1 cellular context compared by ENCODE assay signal in genomic region chr13:33723772-33724435, GRCh38.
TF ChIP-seq lines count a peak whose summit lies in the region.

No MANE protein-coding gene starts in this region.

TF ChIP-seq in GM12878, 131 proteins besides CTCF, POLR2A, EP300 and RAD21 (continued from another document and continues in another):
- no peak for TF ChIP-seq BCL3 (IDR thresholded peaks at IDR 0.05; ENCODE audit: borderline replicate concordance, insufficient read depth, low read depth, low read length, poor library complexity, severe bottlenecking)
- no peak for TF ChIP-seq RFX5 (IDR thresholded peaks at IDR 0.05; ENCODE audit: low read depth, low read length)
- TF ChIP-seq SMC3 (IDR thresholded peaks at IDR 0.05; ENCODE audit: borderline replicate concordance, low read length) = peak; percentile 96
- no peak for TF ChIP-seq CHD1 (IDR thresholded peaks at IDR 0.05; ENCODE audit: low read depth, low read length)
- 0 out of 4 replicates have a peak, but pooled peaks of 1 of the 2 experiments have one; percentile 18 for TF ChIP-seq BHLHE40 (IDR thresholded peaks at IDR 0.05; ENCODE audit: borderline replicate concordance in 1 of 2, low read depth in 2 of 2, low read length in 1 of 2)
- TF ChIP-seq ZNF207 (IDR thresholded peaks at IDR 0.05; ENCODE audit: borderline replicate concordance) = 0 out of 2 replicates have a peak, but pooled peaks have one; percentile 41
- TF ChIP-seq, protein P1, sequence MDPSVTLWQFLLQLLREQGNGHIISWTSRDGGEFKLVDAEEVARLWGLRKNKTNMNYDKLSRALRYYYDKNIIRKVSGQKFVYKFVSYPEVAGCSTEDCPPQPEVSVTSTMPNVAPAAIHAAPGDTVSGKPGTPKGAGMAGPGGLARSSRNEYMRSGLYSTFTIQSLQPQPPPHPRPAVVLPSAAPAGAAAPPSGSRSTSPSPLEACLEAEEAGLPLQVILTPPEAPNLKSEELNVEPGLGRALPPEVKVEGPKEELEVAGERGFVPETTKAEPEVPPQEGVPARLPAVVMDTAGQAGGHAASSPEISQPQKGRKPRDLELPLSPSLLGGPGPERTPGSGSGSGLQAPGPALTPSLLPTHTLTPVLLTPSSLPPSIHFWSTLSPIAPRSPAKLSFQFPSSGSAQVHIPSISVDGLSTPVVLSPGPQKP (IDR thresholded peaks at IDR 0.05; ENCODE audit: low read depth, low read length) = no peak
- peak; percentile 37 for TF ChIP-seq SKIL (IDR thresholded peaks at IDR 0.05; ENCODE audit: low read depth, poor library complexity, severe bottlenecking)
- TF ChIP-seq IKZF2 (IDR thresholded peaks at IDR 0.05) = no peak
- no peak for TF ChIP-seq WRNIP1 (IDR thresholded peaks at IDR 0.05; ENCODE audit: borderline replicate concordance, low read depth, low read length)
- TF ChIP-seq ATF2 (IDR thresholded peaks at IDR 0.05; ENCODE audit: low read length) = no peak
- TF ChIP-seq HCFC1 (IDR thresholded peaks at IDR 0.05; ENCODE audit: low read length) = no peak
- no peak for TF ChIP-seq YBX1 (IDR thresholded peaks at IDR 0.05)
- no peak for TF ChIP-seq MXI1 (IDR thresholded peaks at IDR 0.05; ENCODE audit: low read depth, low read length)
- no peak for TF ChIP-seq E2F4 (IDR thresholded peaks at IDR 0.05; ENCODE audit: low read depth, low read length)
- peak; percentile 26; the same call in 1 of the 2 replicates for TF ChIP-seq CREM (IDR thresholded peaks at IDR 0.05; ENCODE audit: low read depth)
- peak; percentile 47; the same call in 1 of the 2 replicates for TF ChIP-seq RB1 (IDR thresholded peaks at IDR 0.05; ENCODE audit: borderline replicate concordance)
- TF ChIP-seq NRF1 (conservative IDR thresholded peaks at IDR 0.05; ENCODE audit: low read depth, low read length) = no peak
- no peak for TF ChIP-seq RCOR1 (conservative IDR thresholded peaks at IDR 0.05; ENCODE audit: low read depth, low read length)
- peak; percentile 55; the same call in 1 of the 2 replicates for TF ChIP-seq RUNX3 (IDR thresholded peaks at IDR 0.05; ENCODE audit: low read length)
- no peak for TF ChIP-seq TCF7 (IDR thresholded peaks at IDR 0.05; ENCODE audit: borderline replicate concordance)
- no peak for TF ChIP-seq PRDM15 (CRISPR knock-in tag; IDR thresholded peaks at IDR 0.05)
- TF ChIP-seq MTA2 (IDR thresholded peaks at IDR 0.05; ENCODE audit: low read depth) = no peak
- no peak for TF ChIP-seq ZNF24 (IDR thresholded peaks at IDR 0.05)
- no peak for TF ChIP-seq MYC (IDR thresholded peaks at IDR 0.05; ENCODE audit: insufficient read depth, insufficient read length, insufficient replicate concordance, low read length, severe bottlenecking)
- TF ChIP-seq KAT2A (conservative IDR thresholded peaks at IDR 0.05; ENCODE audit: control insufficient read depth, low read depth, low read length) = no peak
- no peak for TF ChIP-seq EED (IDR thresholded peaks at IDR 0.05; ENCODE audit: low read depth)
- TF ChIP-seq POU2F2 (IDR thresholded peaks at IDR 0.05; ENCODE audit: borderline replicate concordance, low read depth, low read length) = peak; percentile 98
- no peak for TF ChIP-seq ZNF687 (IDR thresholded peaks at IDR 0.05)
- TF ChIP-seq TCF12 (IDR thresholded peaks at IDR 0.05; ENCODE audit: low read depth, low read length) = no peak
- TF ChIP-seq PAX8 (IDR thresholded peaks at IDR 0.05) = no peak
- TF ChIP-seq, protein P2, sequence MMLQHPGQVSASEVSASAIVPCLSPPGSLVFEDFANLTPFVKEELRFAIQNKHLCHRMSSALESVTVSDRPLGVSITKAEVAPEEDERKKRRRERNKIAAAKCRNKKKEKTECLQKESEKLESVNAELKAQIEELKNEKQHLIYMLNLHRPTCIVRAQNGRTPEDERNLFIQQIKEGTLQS (IDR thresholded peaks at IDR 0.05; ENCODE audit: borderline replicate concordance, extremely low read depth, low read depth, low read length) = no peak
- 0 out of 2 replicates have a peak, but pooled peaks have one; percentile 10 for TF ChIP-seq ZNF384 (IDR thresholded peaks at IDR 0.05; ENCODE audit: borderline replicate concordance, low read depth, low read length)
- TF ChIP-seq KDM1A (IDR thresholded peaks at IDR 0.05; ENCODE audit: borderline replicate concordance) = no peak
- TF ChIP-seq, protein P3, sequence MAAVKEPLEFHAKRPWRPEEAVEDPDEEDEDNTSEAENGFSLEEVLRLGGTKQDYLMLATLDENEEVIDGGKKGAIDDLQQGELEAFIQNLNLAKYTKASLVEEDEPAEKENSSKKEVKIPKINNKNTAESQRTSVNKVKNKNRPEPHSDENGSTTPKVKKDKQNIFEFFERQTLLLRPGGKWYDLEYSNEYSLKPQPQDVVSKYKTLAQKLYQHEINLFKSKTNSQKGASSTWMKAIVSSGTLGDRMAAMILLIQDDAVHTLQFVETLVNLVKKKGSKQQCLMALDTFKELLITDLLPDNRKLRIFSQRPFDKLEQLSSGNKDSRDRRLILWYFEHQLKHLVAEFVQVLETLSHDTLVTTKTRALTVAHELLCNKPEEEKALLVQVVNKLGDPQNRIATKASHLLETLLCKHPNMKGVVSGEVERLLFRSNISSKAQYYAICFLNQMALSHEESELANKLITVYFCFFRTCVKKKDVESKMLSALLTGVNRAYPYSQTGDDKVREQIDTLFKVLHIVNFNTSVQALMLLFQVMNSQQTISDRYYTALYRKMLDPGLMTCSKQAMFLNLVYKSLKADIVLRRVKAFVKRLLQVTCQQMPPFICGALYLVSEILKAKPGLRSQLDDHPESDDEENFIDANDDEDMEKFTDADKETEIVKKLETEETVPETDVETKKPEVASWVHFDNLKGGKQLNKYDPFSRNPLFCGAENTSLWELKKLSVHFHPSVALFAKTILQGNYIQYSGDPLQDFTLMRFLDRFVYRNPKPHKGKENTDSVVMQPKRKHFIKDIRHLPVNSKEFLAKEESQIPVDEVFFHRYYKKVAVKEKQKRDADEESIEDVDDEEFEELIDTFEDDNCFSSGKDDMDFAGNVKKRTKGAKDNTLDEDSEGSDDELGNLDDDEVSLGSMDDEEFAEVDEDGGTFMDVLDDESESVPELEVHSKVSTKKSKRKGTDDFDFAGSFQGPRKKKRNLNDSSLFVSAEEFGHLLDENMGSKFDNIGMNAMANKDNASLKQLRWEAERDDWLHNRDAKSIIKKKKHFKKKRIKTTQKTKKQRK (IDR thresholded peaks at IDR 0.05; ENCODE audit: low read depth, low read length) = no peak
- TF ChIP-seq SRF (IDR thresholded peaks at IDR 0.05; ENCODE audit: low read depth in 2 of 2, low read length in 2 of 2) = no peak
- TF ChIP-seq ESRRA (IDR thresholded peaks at IDR 0.05; ENCODE audit: low read length) = no peak
